Comparison of ENCODE assay signal across 10 cellular contexts in genomic region chr1:222897527-222898190, GRCh38.
DNase-seq lines count a peak whose midpoint lies in the region; ATAC-seq, FAIRE-seq and TF ChIP-seq lines count a peak whose summit lies in the region.
"Had no signal": no experiment of that assay in that cellular context is flagged by ENCODE, and none has a peak within 500 bp of the region (broad histone marks: within the 10 kb centered on the region; RNA-seq: fewer than 3 reads in every experiment).

No MANE protein-coding gene starts in this region.

- DNase-seq in EH (ENCODE audit: low read depth): peak; percentile 15
- no peak for DNase-seq in RCC 7860 (ENCODE audit: low spot score)
- DNase-seq in fibroblast of mammary gland (ENCODE audit: low read depth): peak; percentile 27
- no peak for DNase-seq in NOMO-1 treated with DMSO at 0.1 percent for 48 hours (lab: John Stamatoyannopoulos, UW; ENCODE audit: unreplicated experiment)
- DNase-seq in NCI-H1092 (lab: John Stamatoyannopoulos, UW): no peak
- DNase-seq: stomach had no signal

- ATAC-seq in GM21737 (IDR thresholded peaks at IDR 0.05; ENCODE audit: unreplicated experiment) (no peak), HG02981 (IDR thresholded peaks at IDR 0.05; ENCODE audit: unreplicated experiment) (no peak)
- ATAC-seq: HCT116 had no signal

- H3K27ac ChIP-seq in rectal smooth muscle tissue (ENCODE audit: low read depth, low read length): peak overlapping the region; percentile 43

- no peak for TF ChIP-seq CTCF in fibroblast of mammary gland (conservative IDR thresholded peaks at IDR 0.05; ENCODE audit: control insufficient read depth, insufficient read depth, low read depth, low read length)

- H3K4me3 ChIP-seq in fibroblast of mammary gland (ENCODE audit: control insufficient read depth, low read depth, low read length) (peak overlapping the region; percentile 15), rectal smooth muscle tissue (ENCODE audit: low read length) (peak overlapping the region; percentile 24)

- peaks cover 6% of the 10 kb centered on the region for H3K4me1 ChIP-seq in rectal smooth muscle tissue (ENCODE audit: control insufficient read depth, insufficient read depth, low read length)

- peak; percentile 85 for FAIRE-seq in RCC 7860 (lab: Jason Lieb, UNC)

- no peaks in the 10 kb centered on the region for H3K27me3 ChIP-seq in rectal smooth muscle tissue (ENCODE audit: control insufficient read depth, insufficient read depth, low read length)
- H3K27me3 ChIP-seq: stomach had no signal

- no peaks in the 10 kb centered on the region for H3K36me3 ChIP-seq in rectal smooth muscle tissue (ENCODE audit: control insufficient read depth, insufficient read depth, low read length)

- no peak overlapping the region for H3K9ac ChIP-seq in rectal smooth muscle tissue (ENCODE audit: low read length)

Comparison
In these comparisons a context has a peak if more than half of its experiments do, and no peak if none do; other contexts are left out.
1. DNase-seq: peak in EH (single experiment) and fibroblast of mammary gland (single experiment); none in RCC 7860 (single experiment), NOMO-1 treated with DMSO at 0.1 percent for 48 hours (single experiment) and NCI-H1092 (single experiment).